1 cellular context compared by ENCODE assay signal in the genomic region with DNA sequence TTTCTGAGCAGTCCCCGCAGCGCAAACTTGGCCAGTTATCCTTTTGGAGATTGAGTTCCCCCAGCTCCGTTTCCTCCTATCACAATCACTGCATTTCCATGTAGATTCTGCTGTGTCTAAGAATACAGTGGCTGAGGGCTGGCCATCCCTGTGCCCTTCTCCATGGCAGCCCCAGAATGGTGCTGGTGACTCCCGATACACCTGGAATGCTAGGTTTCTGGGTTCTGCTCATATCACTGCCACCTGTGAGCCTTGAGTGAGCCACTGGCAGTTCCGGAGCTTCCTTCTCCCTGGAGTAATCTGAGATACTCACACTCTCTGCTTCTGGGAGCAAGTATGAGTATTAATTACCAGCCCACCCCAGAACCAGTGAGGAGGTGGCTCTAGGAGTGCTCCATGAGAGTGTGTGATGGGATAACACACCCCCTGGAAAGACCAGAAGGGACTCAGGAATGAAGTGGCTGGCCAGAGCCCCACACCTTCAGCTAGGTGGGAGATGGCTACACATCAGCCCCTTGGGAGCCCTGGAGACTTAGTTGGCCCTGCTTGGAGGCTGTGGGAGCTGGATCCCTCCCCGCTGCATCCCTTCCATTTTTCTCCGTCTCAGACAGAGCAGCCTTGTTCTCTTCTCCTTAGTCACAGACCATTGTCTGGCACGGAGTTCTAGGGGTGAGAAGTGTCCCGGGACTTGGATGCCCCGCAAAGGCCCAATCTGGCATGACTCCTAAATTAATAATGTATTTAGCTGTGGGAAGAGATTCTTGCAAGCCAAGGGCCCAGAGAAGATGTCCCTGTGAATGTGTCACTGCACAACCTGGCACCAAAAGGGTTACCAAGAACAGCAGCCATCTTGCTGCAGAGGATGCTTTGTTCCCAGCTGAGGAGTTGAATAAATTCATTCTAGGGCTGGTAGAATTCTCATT.
TF ChIP-seq lines count a peak whose summit lies in the region.

No MANE protein-coding gene starts in this region.

TF ChIP-seq in HEK293, 187 proteins besides CTCF, POLR2A, EP300 and RAD21:
- TF ChIP-seq ZNF791 (tag by site-specific recombination; IDR thresholded peaks at IDR 0.05) (no peak), ZNF549 (tag by site-specific recombination; IDR thresholded peaks at IDR 0.05) (no peak), GLIS1 (tag by site-specific recombination; IDR thresholded peaks at IDR 0.05) (peak; percentile 66), ZNF621 (tag by site-specific recombination; IDR thresholded peaks at IDR 0.05) (no peak), ZNF223 (tag by site-specific recombination; IDR thresholded peaks at IDR 0.05) (no peak), RBAK (tag by site-specific recombination; IDR thresholded peaks at IDR 0.05) (no peak)
